In the genomic region with DNA sequence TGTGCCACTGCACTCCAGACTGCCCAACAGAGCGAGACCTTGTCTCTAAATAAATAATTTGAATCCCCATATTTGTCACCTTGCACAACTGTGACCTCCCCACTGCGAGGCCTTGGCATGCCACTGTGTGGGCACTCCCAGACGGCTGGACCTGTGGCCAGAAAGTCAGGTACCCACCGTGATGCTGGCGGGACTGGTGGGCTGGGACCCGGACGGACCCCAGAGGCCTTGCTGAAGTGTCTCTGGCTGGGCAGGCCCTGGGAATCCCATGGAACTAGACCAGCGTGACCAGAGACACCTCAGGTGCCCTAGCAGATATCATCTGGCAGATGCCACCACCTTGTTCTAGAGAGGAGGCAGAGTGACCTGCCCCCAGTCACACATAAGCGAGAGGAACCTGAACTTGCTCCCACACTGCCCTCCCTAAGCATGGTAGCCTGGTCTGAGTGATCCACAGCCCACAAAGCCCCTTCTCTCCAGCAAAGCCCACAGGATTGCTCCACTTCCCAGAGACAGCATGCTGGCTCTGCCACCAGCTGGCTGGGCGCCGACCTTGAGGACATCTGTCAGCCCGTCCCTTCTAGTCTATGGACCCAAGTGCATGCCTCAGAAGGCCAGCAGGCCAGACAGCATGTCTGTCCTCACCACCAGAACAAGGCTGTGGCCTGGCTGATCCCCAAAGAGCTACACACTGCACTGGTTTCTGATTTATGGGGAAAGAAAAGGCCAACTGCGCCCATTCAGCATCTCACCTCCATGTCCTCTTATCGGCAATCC, we compare ENCODE assay signal across 18 cellular contexts. TPM values are rescaled to one million over a fixed set of nuclear protein-coding genes. Genes with fewer than 3 reads are reported as not detected.
DNase-seq lines count a peak whose midpoint lies in the region; ATAC-seq and TF ChIP-seq lines count a peak whose summit lies in the region.
"Had no signal": no experiment of that assay in that cellular context is flagged by ENCODE, and none has a peak within 500 bp of the region (broad histone marks: within the 10 kb centered on the region; RNA-seq: fewer than 3 reads in every experiment).

No MANE protein-coding gene starts in this region.

- in situ Hi-C loops in G401 (cut with HindIII; ENCODE audit: low sequenced_read_pairs), result no loop called here

- H3K27me3 ChIP-seq in adrenal gland, result no peaks in the 10 kb centered on the region
- H3K27me3 ChIP-seq: MG63, suprapubic skin had no signal

- WGBS in adrenal gland, 4 donors, result 51 to 83% (median 76%) methylated on average over 5 to 14 of the region's 14 CpGs

- no peaks in the 10 kb centered on the region for H3K9me3 ChIP-seq in adrenal gland (replicated peaks in 1 of 3)
- H3K9me3 ChIP-seq: MG63, suprapubic skin had no signal

- H3K4me3 ChIP-seq in adrenal gland, result no peak overlapping the region
- H3K4me3 ChIP-seq: MG63, suprapubic skin had no signal

- TF ChIP-seq POLR2A in adrenal gland (IDR thresholded peaks at IDR 0.05), result no peak

- ATAC-seq in left ventricle myocardium superior, result peak; percentile 71
- ATAC-seq: activated CD4-positive, alpha-beta T cell treated with anti-CD3 and anti-CD28 coated beads for 36 hours; T-cell had no signal

- no peak for TF ChIP-seq CTCF in adrenal gland (IDR thresholded peaks at IDR 0.05)

- H3K4me1 ChIP-seq in adrenal gland (replicated peaks in 1 of 2), result peaks cover 0 to 6% of the 10 kb centered on the region in 2 donors

- no peak overlapping the region for H3K27ac ChIP-seq in adrenal gland
- H3K27ac ChIP-seq: suprapubic skin had no signal

- DNase-seq in G401 (ENCODE audit: low spot score) (peak; percentile 82), adrenal gland (peak; percentile 41 to 81 (median 67)), left ventricle myocardium superior (peak; percentile 82), putamen (ENCODE audit: low spot score) (peak; percentile 70), NCI-H128 (lab: John Stamatoyannopoulos, UW; ENCODE audit: unreplicated experiment) (no peak), NCI-H1436 (lab: John Stamatoyannopoulos, UW) (no peak)
- no peak for DNase-seq in activated T-cell treated with anti-CD3 and anti-CD28 coated beads, Interleukin-2, amount 50 U/mL, for 1 hour
- DNase-seq: activated CD4-positive, alpha-beta T cell treated with anti-CD3 and anti-CD28 coated beads for 36 hours; effector CD4-positive, alpha-beta T cell; erythroblast; foreskin fibroblast; GDM1; H7; MG63; NCI-H774; SIG-M5; T-cell had no signal

- intact Hi-C loops in adrenal gland (cut with DNase I) (no loop called here), left ventricle myocardium superior (cut with micrococcal nuclease) (no loop called here)

- no peaks in the 10 kb centered on the region for H3K36me3 ChIP-seq in adrenal gland (replicated peaks in 1 of 2)
- H3K36me3 ChIP-seq: suprapubic skin had no signal

RNA-seq across cellular contexts. Expression of gene MACROD1, which starts 9.5 kb away (rescaled TPM):
- total RNA-seq in G401 (2014; rRNA removed; shearing (Covaris generic)), result 85.0 and 93.2 TPM in 2 replicates
- total RNA-seq in adrenal gland, result 10 to 100 TPM; 15.9 to 62.9 (median 26.8) TPM
- polyA plus RNA-seq in adrenal gland, result 10 to 100 TPM in 2 of 3 donors, 1 to 10 TPM in 1; 5.5 to 60.7 (median 41.1) TPM
- 139 TPM for total RNA-seq in left ventricle myocardium superior

RNA-seq across cellular contexts. Expression of gene STIP1, which starts 29.5 kb away (rescaled TPM):
- 241 and 363 TPM in 2 replicates for total RNA-seq in G401 (2014; rRNA removed; shearing (Covaris generic))
- total RNA-seq in adrenal gland (100 to 1,000 TPM; 126 to 404 (median 183) TPM), left ventricle myocardium superior (127 TPM)
- 100 to 1,000 TPM in 1 of 3 donors, 10 to 100 TPM in 2; 82.1 to 523 (median 91.4) TPM for polyA plus RNA-seq in adrenal gland

RNA-seq across cellular contexts. Expression of gene FERMT3, which starts 50.1 kb away (rescaled TPM):
- total RNA-seq in G401 (2014; rRNA removed; shearing (Covaris generic)), result 5.9 TPM in 1 of 2 replicates, not detected in the other
- 10 to 100 TPM; 16.3 to 77.0 (median 33.7) TPM for total RNA-seq in adrenal gland
- 10 to 100 TPM in 2 of 3 donors, 1 to 10 TPM in 1; 5.5 to 57.8 (median 49.0) TPM for polyA plus RNA-seq in adrenal gland
- total RNA-seq in left ventricle myocardium superior, result 6.9 TPM

Comparison
In these comparisons a context has a peak if more than half of its experiments do, and no peak if none do; other contexts are left out.
1. DNase-seq: peak in G401 (single experiment), adrenal gland (7 of 7), left ventricle myocardium superior (single experiment) and putamen (single experiment); none in activated T-cell treated with anti-CD3 and anti-CD28 coated beads, Interleukin-2, amount 50 U/mL, for 1 hour (single experiment), NCI-H128 (single experiment) and NCI-H1436 (single experiment).